7 cellular contexts compared by ENCODE assay signal in genomic region chr15:85691350-85692240, GRCh38.
DNase-seq lines count a peak whose midpoint lies in the region; ATAC-seq and TF ChIP-seq lines count a peak whose summit lies in the region.

No MANE protein-coding gene starts in this region.

- DNase-seq in activated B cell treated with CpG ODN at 0.5 μM for 24 hours = peak; percentile 34
- DNase-seq in natural killer cell treated with Interleukin-12 subunit alpha and Interleukin-12 subunit beta and Interleukin-15 and Interleukin-18, amount 100 ng/mL, for 72 hours (ENCODE audit: low spot score) = peak; percentile 66
- DNase-seq in kidney glomerular epithelial cell (lab: John Stamatoyannopoulos, UW) = no peak
- DNase-seq in NCI-H2171 (lab: John Stamatoyannopoulos, UW) = no peak
- no peak for DNase-seq in glomerular visceral epithelial cell (ENCODE audit: extremely low spot score)

- H3K4me3 Mint-ChIP-seq in activated B cell treated with CpG ODN at 0.5 μM for 24 hours = peak overlapping the region; percentile 95
- peak overlapping the region; percentile 99 for H3K4me3 Mint-ChIP-seq in natural killer cell treated with Interleukin-12 subunit alpha and Interleukin-12 subunit beta and Interleukin-15 and Interleukin-18, amount 100 ng/mL, for 72 hours

- H3K27ac Mint-ChIP-seq in activated B cell treated with CpG ODN at 0.5 μM for 24 hours = peak overlapping the region; percentile 98
- peak overlapping the region; percentile 98 to 99 for H3K27ac Mint-ChIP-seq in natural killer cell treated with Interleukin-12 subunit alpha and Interleukin-12 subunit beta and Interleukin-15 and Interleukin-18, amount 100 ng/mL, for 72 hours

- TF ChIP-seq CTCF in activated B cell treated with CpG ODN at 0.5 μM for 24 hours (IDR thresholded peaks at IDR 0.05) = no peak

- no peaks in the 10 kb centered on the region for H3K27me3 Mint-ChIP-seq in activated B cell treated with CpG ODN at 0.5 μM for 24 hours
- H3K27me3 Mint-ChIP-seq in natural killer cell treated with Interleukin-12 subunit alpha and Interleukin-12 subunit beta and Interleukin-15 and Interleukin-18, amount 100 ng/mL, for 72 hours = no peaks in the 10 kb centered on the region

- no peaks in the 10 kb centered on the region for H3K9me3 Mint-ChIP-seq in activated B cell treated with CpG ODN at 0.5 μM for 24 hours
- H3K9me3 Mint-ChIP-seq in natural killer cell treated with Interleukin-12 subunit alpha and Interleukin-12 subunit beta and Interleukin-15 and Interleukin-18, amount 100 ng/mL, for 72 hours = no peaks in the 10 kb centered on the region

- peaks cover 50% of the 10 kb centered on the region for H3K36me3 Mint-ChIP-seq in activated B cell treated with CpG ODN at 0.5 μM for 24 hours (ENCODE audit: low read depth)
- H3K36me3 Mint-ChIP-seq in natural killer cell treated with Interleukin-12 subunit alpha and Interleukin-12 subunit beta and Interleukin-15 and Interleukin-18, amount 100 ng/mL, for 72 hours = peaks cover 13% of the 10 kb centered on the region

- ATAC-seq in GM18873 (IDR thresholded peaks at IDR 0.05; ENCODE audit: low FRiP score, unreplicated experiment) = peak; percentile 42
- ATAC-seq in HG02623 (IDR thresholded peaks at IDR 0.05; ENCODE audit: unreplicated experiment) = peak; percentile 32
- ATAC-seq in activated B cell treated with CpG ODN at 0.5 μM for 24 hours (ENCODE audit: low read depth) = peak; percentile 38
- ATAC-seq in natural killer cell treated with Interleukin-12 subunit alpha and Interleukin-12 subunit beta and Interleukin-15 and Interleukin-18, amount 100 ng/mL, for 72 hours = peak; percentile 54 to 68

- POLR2A ChIA-PET in activated B cell treated with CpG ODN at 0.5 μM for 24 hours (lab: Charles Lee) = interaction anchor here (0.5 to 7.5 kb wide), 10 partner anchors 10 to 1059 kb away, joined by 4 to 298 read pairs (median 7); partner anchors contain the start of gene AKAP13

- peaks cover 73% of the 10 kb centered on the region for H3K4me1 Mint-ChIP-seq in activated B cell treated with CpG ODN at 0.5 μM for 24 hours
- peaks cover 62 to 81% of the 10 kb centered on the region in 2 donors for H3K4me1 Mint-ChIP-seq in natural killer cell treated with Interleukin-12 subunit alpha and Interleukin-12 subunit beta and Interleukin-15 and Interleukin-18, amount 100 ng/mL, for 72 hours (ENCODE audit: low read depth in 2 of 2)

- intact Hi-C loops in activated B cell treated with CpG ODN at 0.5 μM for 24 hours (cut with micrococcal nuclease) = loop anchor here (1.0 to 5.0 kb wide), 7 partner anchors 11 to 709 kb away; partner anchors contain the start of gene PDE8A

- CTCF ChIA-PET in activated B cell treated with CpG ODN at 0.5 μM for 24 hours (lab: Charles Lee) = interaction anchor here (1.0 to 1.5 kb wide), 4 partner anchors 11 to 20 kb away, joined by 3 to 7 read pairs (median 5); no protein-coding TSS in a partner anchor

Comparison
In these comparisons a context has a peak if more than half of its experiments do, and no peak if none do; other contexts are left out.
1. DNase-seq: peak in activated B cell treated with CpG ODN at 0.5 μM for 24 hours (single experiment) and natural killer cell treated with Interleukin-12 subunit alpha and Interleukin-12 subunit beta and Interleukin-15 and Interleukin-18, amount 100 ng/mL, for 72 hours (single experiment); none in kidney glomerular epithelial cell (single experiment), NCI-H2171 (single experiment) and glomerular visceral epithelial cell (single experiment).
2. Peak in every context shown above with its lines, with median percentiles within 50 percentile points of each other: ATAC-seq.